Comparison of ENCODE assay signal across 2 cellular contexts in genomic region chr5:108975697-108976096, GRCh38.
TF ChIP-seq lines count a peak whose summit lies in the region.

No MANE protein-coding gene starts in this region.

TF ChIP-seq in HEK293, 187 proteins besides CTCF, POLR2A, EP300 and RAD21:
- peak; percentile 50; the same call in 1 of the 2 replicates for TF ChIP-seq ATF2 (tag by site-specific recombination; IDR thresholded peaks at IDR 0.05; ENCODE audit: low read depth)
- TF ChIP-seq ZBTB6 (tag by site-specific recombination; IDR thresholded peaks at IDR 0.05), result no peak
- no peak for TF ChIP-seq ZNF292 (tag by site-specific recombination; IDR thresholded peaks at IDR 0.05; ENCODE audit: borderline replicate concordance, low read depth)
- no peak for TF ChIP-seq SCRT2 (tag by site-specific recombination; IDR thresholded peaks at IDR 0.05)

TF ChIP-seq in K562, 482 proteins besides CTCF, POLR2A, EP300 and RAD21 (continued from another document):
- TF ChIP-seq CUX1 (CRISPR knock-in tag; IDR thresholded peaks at IDR 0.05), result no peak
- no peak for TF ChIP-seq ATF6 (CRISPR knock-in tag; IDR thresholded peaks at IDR 0.05)
- TF ChIP-seq NCOA4 (IDR thresholded peaks at IDR 0.05; ENCODE audit: partially characterized antibody), result no peak
- TF ChIP-seq ATF7 (IDR thresholded peaks at IDR 0.05), result no peak
- TF ChIP-seq GTF3C2 (IDR thresholded peaks at IDR 0.05; ENCODE audit: borderline replicate concordance, extremely low read depth, insufficient read length), result no peak
